ENCODE assay signal across 1 cellular context in genomic region chr1:50568782-50569181, GRCh38.
TF ChIP-seq lines count a peak whose summit lies in the region.

No MANE protein-coding gene starts in this region.

TF ChIP-seq in WTC11, 78 proteins besides CTCF, POLR2A, EP300 and RAD21 (continued from another document):
- TF ChIP-seq PRDM15 (CRISPR knock-in tag; IDR thresholded peaks at IDR 0.05): no peak
- TF ChIP-seq SP1 (CRISPR knock-in tag; conservative IDR thresholded peaks at IDR 0.05): no peak
- no peak for TF ChIP-seq ZNF423 (CRISPR knock-in tag; IDR thresholded peaks at IDR 0.05)
TF ChIP-seq in WTC11: peak in this region for 0.
